Comparison of ENCODE assay signal across 27 cellular contexts in genomic region chr6:128067446-128068109, GRCh38.
DNase-seq lines count a peak whose midpoint lies in the region; ATAC-seq, FAIRE-seq and TF ChIP-seq lines count a peak whose summit lies in the region.
"Had no signal": no experiment of that assay in that cellular context is flagged by ENCODE, and none has a peak within 500 bp of the region (broad histone marks: within the 10 kb centered on the region; RNA-seq: fewer than 3 reads in every experiment).

No MANE protein-coding gene starts in this region.

- no peak overlapping the region for H4K5ac ChIP-seq in IMR-90 (ENCODE audit: low read depth, low read length)

- H3K9me3 Mint-ChIP-seq in CD8-positive, alpha-beta T cell: no peaks in the 10 kb centered on the region
- H3K9me3 Mint-ChIP-seq: activated naive CD4-positive, alpha-beta T cell treated with anti-CD3 and anti-CD28 coated beads, Interleukin-2, amount 10 ng/mL, durations not matched to agents 7 days and 5 days; activated T-helper 17 cell treated with anti-CD3 and anti-CD28 coated beads, Interleukin-2, amount 50 U/mL, for 72 hours; naive thymus-derived CD8-positive, alpha-beta T cell; stimulated activated naive B cell treated with anti-CD40 and anti-IgM and Interleukin-4, amounts not matched to agents 10 μg/mL and 1 μg/mL and 100 μg/mL, for 72 hours had no signal

- dilution Hi-C loops in IMR-90 (cut with HindIII; ENCODE audit: low sequenced_read_pairs, unreplicated experiment): no loop called here

- no peak overlapping the region for H3K14ac ChIP-seq in IMR-90 (replicated peaks; ENCODE audit: low read depth, low read length)

- H3K9me3 ChIP-seq in IMR-90 (ENCODE audit: control insufficient read depth, insufficient read depth, low read length): no peaks in the 10 kb centered on the region
- H3K9me3 ChIP-seq in K562 (replicated peaks; ENCODE audit: control insufficient read depth, insufficient read depth, low read depth, low read length): no peaks in the 10 kb centered on the region
- H3K9me3 ChIP-seq in heart right ventricle: no peaks in the 10 kb centered on the region
- no peaks in the 10 kb centered on the region for H3K9me3 ChIP-seq in CD8-positive, alpha-beta T cell (ENCODE audit: low read length)
- H3K9me3 ChIP-seq: testis had no signal

- no peak overlapping the region for H3K27ac Mint-ChIP-seq in CD8-positive, alpha-beta T cell
- H3K27ac Mint-ChIP-seq: activated CD4-positive, alpha-beta T cell treated with anti-CD3 and anti-CD28 coated beads for 36 hours; activated CD8-positive, alpha-beta T cell treated with anti-CD3 and anti-CD28 coated beads, Interleukin-2, amount 10 ng/mL, durations not matched to agents 7 days and 5 days; activated naive CD4-positive, alpha-beta T cell treated with anti-CD3 and anti-CD28 coated beads, Interleukin-2, amount 10 ng/mL, durations not matched to agents 7 days and 5 days; activated T-helper 17 cell treated with anti-CD3 and anti-CD28 coated beads, Interleukin-2, amount 50 U/mL, for 72 hours; naive thymus-derived CD8-positive, alpha-beta T cell; stimulated activated naive B cell treated with anti-CD40 and anti-IgM and Interleukin-4, amounts not matched to agents 10 μg/mL and 1 μg/mL and 100 μg/mL, for 72 hours had no signal

- H3K4me2 ChIP-seq in IMR-90 (ENCODE audit: low read depth, low read length): no peak overlapping the region
- H3K4me2 ChIP-seq in K562 (ENCODE audit: insufficient read depth, low read length): no peak overlapping the region

- peaks cover 0 to 5% of the 10 kb centered on the region in 2 experiments; a peak in 1 of 4 replicates for H3K79me1 ChIP-seq in IMR-90 (ENCODE audit: low read depth in 1 of 2, low read length in 2 of 2)

- TF ChIP-seq EP300 in K562 (IDR thresholded peaks at IDR 0.05; ENCODE audit: low read length): no peak

- H4K8ac ChIP-seq in IMR-90 (ENCODE audit: low read depth in 2 of 2, low read length in 2 of 2): no peak overlapping the region

- no peak overlapping the region for H4K91ac ChIP-seq in IMR-90 (ENCODE audit: insufficient read depth, low read depth, low read length)

- in situ Hi-C loops in IMR-90 (cut with MboI; ENCODE audit: low sequenced_read_pairs): no loop called here
- in situ Hi-C loops in K562 (cut with MboI): no loop called here

- peaks cover 9% of the 10 kb centered on the region for H3K36me3 ChIP-seq in IMR-90 (ENCODE audit: control insufficient read depth, insufficient read depth, low read length)
- no peaks in the 10 kb centered on the region for H3K36me3 ChIP-seq in K562 (ENCODE audit: control insufficient read depth, insufficient read depth, low read length)
- H3K36me3 ChIP-seq in heart right ventricle: peaks cover 0 to 12% (median 0%) of the 10 kb centered on the region in 9 donors
- no peaks in the 10 kb centered on the region for H3K36me3 ChIP-seq in CD8-positive, alpha-beta T cell (ENCODE audit: insufficient read depth, low read length)

- H4K20me1 ChIP-seq in IMR-90 (ENCODE audit: insufficient read depth, low read length) (no peaks in the 10 kb centered on the region), K562 (replicated peaks; ENCODE audit: control insufficient read depth, insufficient read depth, low read length) (no peaks in the 10 kb centered on the region)

- BruUV-seq in IMR-90 (replicated peaks; lab: Mats Ljungman, UMichigan): no TSS peak
- BruUV-seq in K562 (replicated peaks; lab: Mats Ljungman, UMichigan): no TSS peak

- no peaks in the 10 kb centered on the region for H3K27me3 Mint-ChIP-seq in CD8-positive, alpha-beta T cell (ENCODE audit: low read depth)
- H3K27me3 Mint-ChIP-seq: activated CD4-positive, alpha-beta T cell treated with anti-CD3 and anti-CD28 coated beads for 36 hours; activated naive CD4-positive, alpha-beta T cell treated with anti-CD3 and anti-CD28 coated beads, Interleukin-2, amount 10 ng/mL, durations not matched to agents 7 days and 5 days; naive thymus-derived CD8-positive, alpha-beta T cell; stimulated activated naive B cell treated with anti-CD40 and anti-IgM and Interleukin-4, amounts not matched to agents 10 μg/mL and 1 μg/mL and 100 μg/mL, for 72 hours had no signal

- H3K4me3 Mint-ChIP-seq in CD8-positive, alpha-beta T cell: no peak overlapping the region
- H3K4me3 Mint-ChIP-seq: activated CD4-positive, alpha-beta T cell treated with anti-CD3 and anti-CD28 coated beads for 36 hours; activated CD8-positive, alpha-beta T cell treated with anti-CD3 and anti-CD28 coated beads, Interleukin-2, amount 10 ng/mL, durations not matched to agents 7 days and 5 days; activated naive CD4-positive, alpha-beta T cell treated with anti-CD3 and anti-CD28 coated beads, Interleukin-2, amount 10 ng/mL, durations not matched to agents 7 days and 5 days; activated T-helper 17 cell treated with anti-CD3 and anti-CD28 coated beads, Interleukin-2, amount 50 U/mL, for 72 hours; naive thymus-derived CD8-positive, alpha-beta T cell; stimulated activated naive B cell treated with anti-CD40 and anti-IgM and Interleukin-4, amounts not matched to agents 10 μg/mL and 1 μg/mL and 100 μg/mL, for 72 hours had no signal

- TF ChIP-seq RAD21 in IMR-90 (IDR thresholded peaks at IDR 0.05; ENCODE audit: low read length) (no peak), K562 (CRISPR knock-in tag; conservative IDR thresholded peaks at IDR 0.05 in 1 of 2, IDR thresholded peaks at IDR 0.05 in 1 of 2) (no peak)

- H2BK120ac ChIP-seq in IMR-90 (ENCODE audit: low read depth, low read length): no peak overlapping the region

- FAIRE-seq in K562 (lab: Jason Lieb, UNC): no peak
- FAIRE-seq: HTR-8/SVneo, keratinocyte had no signal

- H3K27me3 ChIP-seq in IMR-90 (ENCODE audit: control insufficient read depth, insufficient read depth, low read length): no peaks in the 10 kb centered on the region
- H3K27me3 ChIP-seq in K562 (ENCODE audit: control insufficient read depth in 2 of 2, insufficient read depth in 2 of 2, low read length in 2 of 2): no peaks in the 10 kb centered on the region
- no peaks in the 10 kb centered on the region for H3K27me3 ChIP-seq in heart right ventricle
- H3K27me3 ChIP-seq in CD8-positive, alpha-beta T cell (ENCODE audit: insufficient read depth, low read length): no peaks in the 10 kb centered on the region
- H3K27me3 ChIP-seq: testis had no signal

- H3K4me3 ChIP-seq in IMR-90 (ENCODE audit: insufficient read depth, low read depth, low read length) (no peak overlapping the region), K562 (no peak overlapping the region), heart right ventricle (peak overlapping the region in 2 of 10 donors; percentile 16 to 18)
- no peak overlapping the region for H3K4me3 ChIP-seq in CD8-positive, alpha-beta T cell (ENCODE audit: low read depth, low read length)
- H3K4me3 ChIP-seq: lung, skin epidermis, testis had no signal

- no peak overlapping the region for H3K23ac ChIP-seq in IMR-90 (ENCODE audit: low read depth, low read length)

- no peak overlapping the region for H2AFZ ChIP-seq in IMR-90 (replicated peaks; ENCODE audit: low read length, poor library complexity)
- no peak overlapping the region for H2AFZ ChIP-seq in K562 (ENCODE audit: low read depth, low read length)

- H3K4ac ChIP-seq in IMR-90 (ENCODE audit: low read depth, low read length): 0 out of 2 replicates have a peak overlapping the region, but pooled peaks have one; percentile 10

- CTCF ChIA-PET in IMR-90 (lab: Yijun Ruan, JAX): interaction anchor here (0.5 kb wide), 1 partner anchor 430 kb away, joined by 4 read pairs; no protein-coding TSS in a partner anchor
- CTCF ChIA-PET in K562 (lab: Yijun Ruan, JAX; ENCODE audit: low intra/inter-chr PET ratio): no interaction called here
- CTCF ChIA-PET in CD8-positive, alpha-beta T cell (lab: Charles Lee): no interaction called here

- intact Hi-C loops in IMR-90 (cut with micrococcal nuclease): no loop called here
- intact Hi-C loops in K562 (cut with micrococcal nuclease): no loop called here
- intact Hi-C loops in heart right ventricle (cut with DNase I): loop anchor here in 7 of 10 donors (2.0 to 10.0 kb wide), 5 partner anchors 257 to 455 kb away; partner anchors contain the start of gene PTPRK (in 3 of the 7)
- intact Hi-C loops in CD8-positive, alpha-beta T cell (cut with DNase I, micrococcal nuclease): loop anchor here in 1 of 2 experiments (5.0 kb wide), 1 partner anchor 210 kb away; no protein-coding TSS in a partner anchor

- no peaks in the 10 kb centered on the region for H3K79me2 ChIP-seq in K562 (ENCODE audit: control insufficient read depth, insufficient read depth, low read length)

- peaks cover 9% of the 10 kb centered on the region; the same call in 1 of the 2 replicates for H3K9me1 ChIP-seq in IMR-90 (ENCODE audit: insufficient read depth, low read length)
- H3K9me1 ChIP-seq in K562 (ENCODE audit: control insufficient read depth, insufficient read depth, low read length): no peaks in the 10 kb centered on the region

- no peak overlapping the region for H3K9ac ChIP-seq in IMR-90 (ENCODE audit: low read depth, low read length)
- H3K9ac ChIP-seq in K562 (ENCODE audit: insufficient read depth in 1 of 2, low read depth in 2 of 2, low read length in 2 of 2): no peak overlapping the region

- H2AK5ac ChIP-seq in IMR-90 (ENCODE audit: low read depth, low read length): no peak overlapping the region

- no peak overlapping the region for H2BK5ac ChIP-seq in IMR-90 (ENCODE audit: low read depth, low read length, poor library complexity, severe bottlenecking)

- POLR2A ChIA-PET in IMR-90 (lab: Charles Lee; ENCODE audit: unreplicated experiment) (interaction anchor here (0.6 kb wide), 1 partner anchor 52 kb away, joined by 5 read pairs; no protein-coding TSS in a partner anchor), K562 (lab: Yijun Ruan, JAX) (no interaction called here)
- POLR2A ChIA-PET in CD8-positive, alpha-beta T cell (lab: Charles Lee): no interaction called here

- no CpG with 5 or more reads among the region's 11 CpGs for WGBS in IMR-90 (ENCODE audit: extremely low coverage in 2 of 2, insufficient read length in 1 of 2), 2 experiments
- 6% methylated on average over 11 of the region's 11 CpGs for WGBS in K562 (ENCODE audit: insufficient coverage, low coverage, missing lambda C conversion rate)
- WGBS in heart right ventricle, 2 donors: 78 to 80% methylated on average over 11 of the region's 11 CpGs

- H3K56ac ChIP-seq in IMR-90 (ENCODE audit: extremely low read depth, insufficient read depth, low read length): no peak overlapping the region

- H2BK20ac ChIP-seq in IMR-90 (ENCODE audit: low read depth, low read length): no peak overlapping the region

- H3K4me1 ChIP-seq in IMR-90 (ENCODE audit: control insufficient read depth, insufficient read depth, low read length) (no peaks in the 10 kb centered on the region; the same call in 1 of the 2 replicates), K562 (replicated peaks in 1 of 2; ENCODE audit: control insufficient read depth in 2 of 2, insufficient read depth in 2 of 2, low read length in 2 of 2) (no peaks in the 10 kb centered on the region), heart right ventricle (peaks cover 0 to 17% (median 5%) of the 10 kb centered on the region in 9 donors)
- H3K4me1 ChIP-seq in CD8-positive, alpha-beta T cell (ENCODE audit: insufficient read depth, low read length): no peaks in the 10 kb centered on the region
- H3K4me1 ChIP-seq: testis had no signal

- H2AK9ac ChIP-seq in IMR-90 (replicated peaks; ENCODE audit: low read depth, low read length, poor library complexity): no peak overlapping the region

- H3K18ac ChIP-seq in IMR-90 (ENCODE audit: low read depth, low read length): no peak overlapping the region

- peaks cover 6% of the 10 kb centered on the region for H3K4me1 Mint-ChIP-seq in CD8-positive, alpha-beta T cell (ENCODE audit: low read depth)
- H3K4me1 Mint-ChIP-seq: activated naive CD4-positive, alpha-beta T cell treated with anti-CD3 and anti-CD28 coated beads, Interleukin-2, amount 10 ng/mL, durations not matched to agents 7 days and 5 days; stimulated activated naive B cell treated with anti-CD40 and anti-IgM and Interleukin-4, amounts not matched to agents 10 μg/mL and 1 μg/mL and 100 μg/mL, for 72 hours had no signal

- H2BK15ac ChIP-seq in IMR-90 (ENCODE audit: low read depth, low read length): no peak overlapping the region

- TF ChIP-seq POLR2A in IMR-90 (IDR thresholded peaks at IDR 0.05; ENCODE audit: low read depth, low read length): no peak
- no peak for TF ChIP-seq POLR2A in K562 (conservative IDR thresholded peaks at IDR 0.05)

- no peak for ATAC-seq in IMR-90 (ENCODE audit: low read depth)
- ATAC-seq in K562: no peak
- ATAC-seq in heart right ventricle: peak in 4 of 8 donors; percentile 8 to 60 (median 28)
- ATAC-seq in CD8-positive, alpha-beta T cell: no peak
- no peak for ATAC-seq in HG02885 (IDR thresholded peaks at IDR 0.05; ENCODE audit: poor library complexity, unreplicated experiment)
- ATAC-seq: activated CD4-positive, alpha-beta T cell treated with anti-CD3 and anti-CD28 coated beads for 36 hours; activated CD8-positive, alpha-beta T cell treated with anti-CD3 and anti-CD28 coated beads, Interleukin-2, amount 10 ng/mL, durations not matched to agents 7 days and 5 days; activated T-helper 17 cell treated with anti-CD3 and anti-CD28 coated beads, Interleukin-2, amount 50 U/mL, for 72 hours; naive thymus-derived CD8-positive, alpha-beta T cell; stimulated activated naive B cell treated with anti-CD40 and anti-IgM and Interleukin-4, amounts not matched to agents 10 μg/mL and 1 μg/mL and 100 μg/mL, for 72 hours had no signal

- TF ChIP-seq CTCF in IMR-90 (conservative IDR thresholded peaks at IDR 0.05; ENCODE audit: low read depth, low read length) (no peak), K562 (IDR thresholded peaks at IDR 0.05 in 2 of 3, conservative IDR thresholded peaks at IDR 0.05 in 1 of 3; ENCODE audit: insufficient read depth in 2 of 3, low read depth in 1 of 3, low read length in 3 of 3) (no peak), heart right ventricle (IDR thresholded peaks at IDR 0.05) (no peak)
- TF ChIP-seq CTCF in CD8-positive, alpha-beta T cell (IDR thresholded peaks at IDR 0.05): no peak

- DNase-seq in IMR-90 (no peak), K562 (ENCODE audit: extremely low read depth in 1 of 4, low spot score in 3 of 4) (no peak), heart right ventricle (no peak), pons (ENCODE audit: low spot score) (peak; percentile 17), SW480 (ENCODE audit: low spot score) (no peak), T-helper 9 cell (no peak)
- DNase-seq in CD8-positive, alpha-beta T cell: no peak
- DNase-seq: activated CD4-positive, alpha-beta T cell treated with anti-CD3 and anti-CD28 coated beads for 36 hours; activated CD8-positive, alpha-beta T cell treated with anti-CD3 and anti-CD28 coated beads, Interleukin-2, amount 10 ng/mL, durations not matched to agents 7 days and 5 days; activated naive CD4-positive, alpha-beta T cell treated with anti-CD3 and anti-CD28 coated beads, Interleukin-2, amount 10 ng/mL, durations not matched to agents 7 days and 5 days; Caco-2; effector CD4-positive, alpha-beta T cell; MM.1S; naive thymus-derived CD8-positive, alpha-beta T cell; NCI-H2029; NCI-H526; SHP77; stimulated activated naive B cell treated with anti-CD40 and anti-IgM and Interleukin-4, amounts not matched to agents 10 μg/mL and 1 μg/mL and 100 μg/mL, for 72 hours; testis had no signal

- H3K36me3 Mint-ChIP-seq in CD8-positive, alpha-beta T cell: peaks cover 11% of the 10 kb centered on the region
- H3K36me3 Mint-ChIP-seq: activated naive CD4-positive, alpha-beta T cell treated with anti-CD3 and anti-CD28 coated beads, Interleukin-2, amount 10 ng/mL, durations not matched to agents 7 days and 5 days had no signal

- H3K27ac ChIP-seq in IMR-90 (ENCODE audit: insufficient read depth, low read length): no peak overlapping the region
- H3K27ac ChIP-seq in K562 (ENCODE audit: extremely low read depth, low read depth, low read length): no peak overlapping the region
- peak overlapping the region in 6 of 10 donors; percentile 11 to 45 (median 34) for H3K27ac ChIP-seq in heart right ventricle
- H3K27ac ChIP-seq in CD8-positive, alpha-beta T cell (ENCODE audit: low read depth, low read length): no peak overlapping the region
- H3K27ac ChIP-seq: C4-2B, epithelial cell of prostate, skin epidermis, testis had no signal

Comparison
In these comparisons a context has a peak if more than half of its experiments do, and no peak if none do; other contexts are left out.
1. H3K27ac ChIP-seq: peak in heart right ventricle (6 of 10); none in IMR-90 (single experiment), K562 (single experiment) and CD8-positive, alpha-beta T cell (single experiment).
2. intact Hi-C loops: an anchor here in heart right ventricle (2.0 to 10.0 kb wide); none called in IMR-90 and K562.